ENCODE assay signal across 21 cellular contexts in genomic region chr6:63713332-63713731, GRCh38.
"Had no signal": no experiment of that assay in that cellular context is flagged by ENCODE, and none has a peak within 500 bp of the region (broad histone marks: within the 10 kb centered on the region; RNA-seq: fewer than 3 reads in every experiment).

No MANE protein-coding gene starts in this region.

- H3K27ac Mint-ChIP-seq: activated CD4-positive, alpha-beta T cell treated with anti-CD3 and anti-CD28 coated beads, Interleukin-2, amount 10 ng/mL, durations not matched to agents 7 days and 5 days; activated CD8-positive, alpha-beta T cell treated with anti-CD3 and anti-CD28 coated beads for 36 hours; activated T-helper 17 cell treated with anti-CD3 and anti-CD28 coated beads, Interleukin-2, amount 50 U/mL, for 72 hours; nephron; T-helper 2 cell treated with Interferon-gamma antibody and Interleukin-4, amounts not matched to agents 5 μg/mL and 100 μg/mL, for 36 hours; type B pancreatic cell had no signal

- H3K79me2 ChIP-seq: parathyroid adenoma had no signal

- H3K27ac ChIP-seq: cardiac muscle cell, left lung, parathyroid adenoma, thoracic aorta, VCaP had no signal

- H3K9me3 Mint-ChIP-seq: activated CD4-positive, alpha-beta T cell treated with anti-CD3 and anti-CD28 coated beads, Interleukin-2, amount 10 ng/mL, durations not matched to agents 7 days and 5 days; activated CD8-positive, alpha-beta T cell treated with anti-CD3 and anti-CD28 coated beads for 36 hours; activated T-helper 17 cell treated with anti-CD3 and anti-CD28 coated beads, Interleukin-2, amount 50 U/mL, for 72 hours; nephron; T-helper 2 cell treated with Interferon-gamma antibody and Interleukin-4, amounts not matched to agents 5 μg/mL and 100 μg/mL, for 36 hours; type B pancreatic cell had no signal

- FAIRE-seq: endometrium, small intestine had no signal

- H3K9me3 ChIP-seq: left lung, thoracic aorta had no signal

- H3K4me1 ChIP-seq: left lung had no signal

- H3K9ac ChIP-seq: parathyroid adenoma had no signal

- H3K27me3 Mint-ChIP-seq: activated CD4-positive, alpha-beta T cell treated with anti-CD3 and anti-CD28 coated beads, Interleukin-2, amount 10 ng/mL, durations not matched to agents 7 days and 5 days; activated CD8-positive, alpha-beta T cell treated with anti-CD3 and anti-CD28 coated beads for 36 hours; activated T-helper 17 cell treated with anti-CD3 and anti-CD28 coated beads, Interleukin-2, amount 50 U/mL, for 72 hours; type B pancreatic cell had no signal

- H3K27me3 ChIP-seq: cardiac muscle cell, left lung had no signal

- H3K4me3 Mint-ChIP-seq: activated CD4-positive, alpha-beta T cell treated with anti-CD3 and anti-CD28 coated beads, Interleukin-2, amount 10 ng/mL, durations not matched to agents 7 days and 5 days; activated CD8-positive, alpha-beta T cell treated with anti-CD3 and anti-CD28 coated beads for 36 hours; activated T-helper 17 cell treated with anti-CD3 and anti-CD28 coated beads, Interleukin-2, amount 50 U/mL, for 72 hours; nephron; T-helper 2 cell treated with Interferon-gamma antibody and Interleukin-4, amounts not matched to agents 5 μg/mL and 100 μg/mL, for 36 hours; type B pancreatic cell had no signal

- H3K4me1 Mint-ChIP-seq: nephron had no signal

- H3K4me3 ChIP-seq: cardiac muscle cell, left lung, thoracic aorta had no signal

- H2AFZ ChIP-seq: parathyroid adenoma had no signal

- ATAC-seq: activated CD8-positive, alpha-beta T cell treated with anti-CD3 and anti-CD28 coated beads for 36 hours; activated T-helper 17 cell treated with anti-CD3 and anti-CD28 coated beads, Interleukin-2, amount 50 U/mL, for 72 hours; left lung; sciatic nerve; SK-N-SH treated with all-trans-retinoic acid at 6 μM for 48 hours had no signal

- DNase-seq: activated CD4-positive, alpha-beta T cell treated with anti-CD3 and anti-CD28 coated beads, Interleukin-2, amount 10 ng/mL, durations not matched to agents 7 days and 5 days; activated CD4-positive, CD25-positive, alpha-beta regulatory T cell treated with anti-CD3 and anti-CD28 coated beads, Interleukin-2, amount 50 U/mL, for 72 hours; activated CD8-positive, alpha-beta T cell treated with anti-CD3 and anti-CD28 coated beads for 36 hours; foreskin melanocyte; left lung; midbrain; small intestine; stimulated activated CD4-positive, alpha-beta T cell treated with anti-CD3 and anti-CD28 coated beads, Interleukin-2, amount 100 ng/mL, for 24 hours; stimulated activated CD8-positive, alpha-beta memory T cell treated with anti-CD3 and anti-CD28 coated beads, Interleukin-4, amount 100 ng/mL, for 48 hours; stimulated activated naive CD4-positive, alpha-beta T cell had no signal
